In the genomic region with DNA sequence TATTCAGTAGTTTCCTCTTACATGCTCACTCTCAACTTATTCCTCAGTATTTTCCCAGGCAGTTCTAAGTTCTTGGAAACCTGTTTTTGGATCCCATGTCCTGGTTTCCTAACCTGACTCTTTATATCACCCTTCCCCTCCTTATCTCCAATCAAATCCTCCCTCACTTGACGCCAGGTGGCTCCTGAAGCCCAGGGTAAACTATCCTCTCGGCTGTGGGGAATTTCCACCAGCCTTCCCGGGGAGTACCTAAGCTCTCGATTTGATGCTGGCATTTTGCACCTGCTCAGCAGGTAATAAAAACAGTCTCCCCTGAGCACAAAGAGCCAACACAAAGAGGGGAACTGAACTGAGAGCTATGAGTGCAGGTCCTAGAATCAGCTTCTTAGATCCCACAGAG, we compare ENCODE assay signal across 10 cellular contexts.
A peak's percentile ranks its signal among the peaks of the same experiment; 100 is the strongest.
DNase-seq lines count a peak whose midpoint lies in the region; ATAC-seq lines count a peak whose summit lies in the region.
"Had no signal": no experiment of that assay in that cellular context is flagged by ENCODE, and none has a peak within 500 bp of the region (broad histone marks: within the 10 kb centered on the region; RNA-seq: fewer than 3 reads in every experiment).

No MANE protein-coding gene starts in this region.

- no peak overlapping the region for H3K4me3 Mint-ChIP-seq in activated naive CD4-positive, alpha-beta T cell treated with anti-CD3 and anti-CD28 coated beads, Interleukin-2, amount 10 ng/mL, durations not matched to agents 7 days and 5 days
- H3K4me3 Mint-ChIP-seq: stimulated activated effector memory CD8-positive, alpha-beta T cell treated with anti-CD3 and anti-CD28 coated beads, Interleukin-12 subunit alpha, Interleukin-12 subunit beta, amount 100 ng/mL, for 72 hours had no signal

- H3K4me1 Mint-ChIP-seq in activated naive CD4-positive, alpha-beta T cell treated with anti-CD3 and anti-CD28 coated beads, Interleukin-2, amount 10 ng/mL, durations not matched to agents 7 days and 5 days, result no peaks in the 10 kb centered on the region
- H3K4me1 Mint-ChIP-seq: stimulated activated effector memory CD8-positive, alpha-beta T cell treated with anti-CD3 and anti-CD28 coated beads, Interleukin-12 subunit alpha, Interleukin-12 subunit beta, amount 100 ng/mL, for 72 hours had no signal

- CTCF ChIA-PET in activated naive CD4-positive, alpha-beta T cell treated with anti-CD3 and anti-CD28 coated beads, Interleukin-2, amount 10 ng/mL, durations not matched to agents 7 days and 5 days (lab: Charles Lee), result no interaction called here

- DNase-seq in NCI-H1105 treated with DMSO at 0.1 percent for 48 hours (lab: John Stamatoyannopoulos, UW) (peak; percentile 89), NCI-H748 (lab: John Stamatoyannopoulos, UW; ENCODE audit: unreplicated experiment) (peak; percentile 94), renal cortical epithelial cell (ENCODE audit: low read depth) (peak; percentile 18)
- no peak for DNase-seq in activated naive CD4-positive, alpha-beta T cell treated with anti-CD3 and anti-CD28 coated beads, Interleukin-2, amount 10 ng/mL, durations not matched to agents 7 days and 5 days
- DNase-seq in activated naive CD4-positive, alpha-beta T cell (lab: John Stamatoyannopoulos, UW), result no peak
- DNase-seq: RPMI8226 had no signal

- ATAC-seq in esophagus mucosa, result peak; percentile 46
- ATAC-seq in GM19351 (IDR thresholded peaks at IDR 0.05; ENCODE audit: unreplicated experiment), result no peak
- ATAC-seq in HG03108 (IDR thresholded peaks at IDR 0.05; ENCODE audit: unreplicated experiment), result no peak
- ATAC-seq: stimulated activated effector memory CD8-positive, alpha-beta T cell treated with anti-CD3 and anti-CD28 coated beads, Interleukin-12 subunit alpha, Interleukin-12 subunit beta, amount 100 ng/mL, for 72 hours had no signal

- no peak overlapping the region for H3K27ac Mint-ChIP-seq in activated naive CD4-positive, alpha-beta T cell treated with anti-CD3 and anti-CD28 coated beads, Interleukin-2, amount 10 ng/mL, durations not matched to agents 7 days and 5 days
- H3K27ac Mint-ChIP-seq: stimulated activated effector memory CD8-positive, alpha-beta T cell treated with anti-CD3 and anti-CD28 coated beads, Interleukin-12 subunit alpha, Interleukin-12 subunit beta, amount 100 ng/mL, for 72 hours had no signal

- H3K36me3 Mint-ChIP-seq in activated naive CD4-positive, alpha-beta T cell treated with anti-CD3 and anti-CD28 coated beads, Interleukin-2, amount 10 ng/mL, durations not matched to agents 7 days and 5 days, result no peaks in the 10 kb centered on the region
- H3K36me3 Mint-ChIP-seq: stimulated activated effector memory CD8-positive, alpha-beta T cell treated with anti-CD3 and anti-CD28 coated beads, Interleukin-12 subunit alpha, Interleukin-12 subunit beta, amount 100 ng/mL, for 72 hours had no signal

- no peaks in the 10 kb centered on the region for H3K27me3 Mint-ChIP-seq in activated naive CD4-positive, alpha-beta T cell treated with anti-CD3 and anti-CD28 coated beads, Interleukin-2, amount 10 ng/mL, durations not matched to agents 7 days and 5 days

- no peaks in the 10 kb centered on the region for H3K9me3 Mint-ChIP-seq in activated naive CD4-positive, alpha-beta T cell treated with anti-CD3 and anti-CD28 coated beads, Interleukin-2, amount 10 ng/mL, durations not matched to agents 7 days and 5 days
- H3K9me3 Mint-ChIP-seq: stimulated activated effector memory CD8-positive, alpha-beta T cell treated with anti-CD3 and anti-CD28 coated beads, Interleukin-12 subunit alpha, Interleukin-12 subunit beta, amount 100 ng/mL, for 72 hours had no signal

Comparison
In these comparisons a context has a peak if more than half of its experiments do, and no peak if none do; other contexts are left out.
1. DNase-seq: peak in NCI-H1105 treated with DMSO at 0.1 percent for 48 hours (single experiment), NCI-H748 (single experiment) and renal cortical epithelial cell (single experiment); none in activated naive CD4-positive, alpha-beta T cell treated with anti-CD3 and anti-CD28 coated beads, Interleukin-2, amount 10 ng/mL, durations not matched to agents 7 days and 5 days (single experiment) and activated naive CD4-positive, alpha-beta T cell (0 of 4).